Comparison of ENCODE assay signal across 27 cellular contexts in genomic region chr10:131056781-131057180, GRCh38.
"Had no signal": no experiment of that assay in that cellular context is flagged by ENCODE, and none has a peak within 500 bp of the region (broad histone marks: within the 10 kb centered on the region; RNA-seq: fewer than 3 reads in every experiment).

No MANE protein-coding gene starts in this region.

- H3K27me3 ChIP-seq: neutrophil, pancreas, right lobe of liver, sigmoid colon, thyroid gland, tibial nerve, upper lobe of left lung, uterus had no signal

- H3K9me3 Mint-ChIP-seq: natural killer cell treated with Interleukin-12 subunit alpha and Interleukin-12 subunit beta and Interleukin-15 and Interleukin-18, amount 100 ng/mL, for 72 hours; neural crest cell had no signal

- H3K4me3 ChIP-seq: pancreas, prostate gland, right lobe of liver, sigmoid colon, stomach, thoracic aorta, thyroid gland, tibial nerve, upper lobe of left lung, uterus had no signal

- H3K27me3 Mint-ChIP-seq: naive B cell; stimulated activated naive B cell treated with anti-CD40 and anti-IgM and Interleukin-4, amounts not matched to agents 10 μg/mL and 1 μg/mL and 100 μg/mL, for 72 hours; stimulated activated naive CD8-positive, alpha-beta T cell treated with anti-CD3 and anti-CD28 coated beads, Interleukin-15, Interleukin-2, amounts not matched to agents 100 ng/mL and 50 ng/mL, for 24 hours had no signal

- H3K27ac ChIP-seq: neutrophil, pancreas, prostate gland, right lobe of liver, sigmoid colon, stomach, thoracic aorta, thyroid gland, tibial nerve, upper lobe of left lung, uterus had no signal

- H3K4me1 Mint-ChIP-seq: naive B cell; naive thymus-derived CD8-positive, alpha-beta T cell; neural crest cell; stimulated activated effector memory CD8-positive, alpha-beta T cell treated with anti-CD3 and anti-CD28 coated beads, Interleukin-12 subunit alpha, Interleukin-12 subunit beta, amount 100 ng/mL, for 72 hours; stimulated activated naive B cell treated with anti-CD40 and anti-IgM and Interleukin-4, amounts not matched to agents 10 μg/mL and 1 μg/mL and 100 μg/mL, for 72 hours had no signal

- DNase-seq: naive B cell; naive thymus-derived CD8-positive, alpha-beta T cell; nephron progenitor cell; nucleus accumbens; pancreas; right cardiac atrium; right lobe of liver; sigmoid colon; small intestine; stimulated activated CD4-positive, alpha-beta T cell treated with anti-CD3 and anti-CD28 coated beads, Interleukin-12 subunit alpha, Interleukin-12 subunit beta, amount 100 ng/mL, for 4 hours; stimulated activated CD4-positive, alpha-beta T cell treated with anti-CD3 and anti-CD28 coated beads, Interleukin-1b, Interleukin-23, amount 100 ng/mL, for 48 hours; stimulated activated CD4-positive, alpha-beta T cell treated with anti-CD3 and anti-CD28 coated beads, Interleukin-4, amount 100 ng/mL, for 1 hour; stimulated activated naive B cell treated with anti-CD40 and anti-IgM and Interleukin-4, amounts not matched to agents 10 μg/mL and 1 μg/mL and 100 μg/mL, for 72 hours; stimulated activated naive CD4-positive, alpha-beta T cell treated with Interleukin-2 at 50 U/mL for 16 hours; stomach; thyroid gland; trophoblast cell; upper lobe of left lung; uterus had no signal

- H3K27ac Mint-ChIP-seq: naive thymus-derived CD8-positive, alpha-beta T cell; natural killer cell treated with Interleukin-12 subunit alpha and Interleukin-12 subunit beta and Interleukin-15 and Interleukin-18, amount 100 ng/mL, for 72 hours; nephron progenitor cell; stimulated activated effector memory CD8-positive, alpha-beta T cell treated with anti-CD3 and anti-CD28 coated beads, Interleukin-12 subunit alpha, Interleukin-12 subunit beta, amount 100 ng/mL, for 72 hours; stimulated activated naive B cell treated with anti-CD40 and anti-IgM and Interleukin-4, amounts not matched to agents 10 μg/mL and 1 μg/mL and 100 μg/mL, for 72 hours; stimulated activated naive CD8-positive, alpha-beta T cell treated with anti-CD3 and anti-CD28 coated beads, Interleukin-15, Interleukin-2, amounts not matched to agents 100 ng/mL and 50 ng/mL, for 24 hours had no signal

- ATAC-seq: naive thymus-derived CD8-positive, alpha-beta T cell; natural killer cell treated with Interleukin-12 subunit alpha and Interleukin-12 subunit beta and Interleukin-15 and Interleukin-18, amount 100 ng/mL, for 72 hours; pancreas; right cardiac atrium; right lobe of liver; stimulated activated effector memory CD8-positive, alpha-beta T cell treated with anti-CD3 and anti-CD28 coated beads, Interleukin-12 subunit alpha, Interleukin-12 subunit beta, amount 100 ng/mL, for 72 hours; stimulated activated naive B cell treated with anti-CD40 and anti-IgM and Interleukin-4, amounts not matched to agents 10 μg/mL and 1 μg/mL and 100 μg/mL, for 72 hours had no signal

- H3K4me1 ChIP-seq: pancreas, prostate gland, right lobe of liver, sigmoid colon, stomach, thyroid gland, tibial nerve, upper lobe of left lung, uterus had no signal

- H3K36me3 Mint-ChIP-seq: naive B cell; natural killer cell treated with Interleukin-12 subunit alpha and Interleukin-12 subunit beta and Interleukin-15 and Interleukin-18, amount 100 ng/mL, for 72 hours; stimulated activated effector memory CD8-positive, alpha-beta T cell treated with anti-CD3 and anti-CD28 coated beads, Interleukin-12 subunit alpha, Interleukin-12 subunit beta, amount 100 ng/mL, for 72 hours; stimulated activated naive B cell treated with anti-CD40 and anti-IgM and Interleukin-4, amounts not matched to agents 10 μg/mL and 1 μg/mL and 100 μg/mL, for 72 hours had no signal

- H3K36me3 ChIP-seq: neutrophil, pancreas, prostate gland, right lobe of liver, sigmoid colon, stomach, thoracic aorta, thyroid gland, tibial nerve, upper lobe of left lung, uterus had no signal

- H3K4me3 Mint-ChIP-seq: naive B cell; naive thymus-derived CD8-positive, alpha-beta T cell; natural killer cell treated with Interleukin-12 subunit alpha and Interleukin-12 subunit beta and Interleukin-15 and Interleukin-18, amount 100 ng/mL, for 72 hours; nephron progenitor cell; neural crest cell; stimulated activated effector memory CD8-positive, alpha-beta T cell treated with anti-CD3 and anti-CD28 coated beads, Interleukin-12 subunit alpha, Interleukin-12 subunit beta, amount 100 ng/mL, for 72 hours; stimulated activated naive B cell treated with anti-CD40 and anti-IgM and Interleukin-4, amounts not matched to agents 10 μg/mL and 1 μg/mL and 100 μg/mL, for 72 hours; stimulated activated naive CD8-positive, alpha-beta T cell treated with anti-CD3 and anti-CD28 coated beads, Interleukin-15, Interleukin-2, amounts not matched to agents 100 ng/mL and 50 ng/mL, for 24 hours had no signal

- H3K9me3 ChIP-seq: neutrophil, pancreas, prostate gland, right lobe of liver, thoracic aorta, thyroid gland, upper lobe of left lung, uterus had no signal
